ENCODE assay signal across 1 cellular context in genomic region chr14:21268612-21269251, GRCh38.
TF ChIP-seq lines count a peak whose summit lies in the region.

No MANE protein-coding gene starts in this region.

TF ChIP-seq in HepG2, 621 proteins besides CTCF, POLR2A, EP300 and RAD21 (continued from another document and continues in another):
- TF ChIP-seq RERE (CRISPR knock-in tag; IDR thresholded peaks at IDR 0.05; ENCODE audit: low read depth) (no peak), SRSF9 (IDR thresholded peaks at IDR 0.05; ENCODE audit: borderline replicate concordance, insufficient read depth, low read depth, low read length, poor library complexity, severe bottlenecking) (no peak), ATF7 (IDR thresholded peaks at IDR 0.05) (no peak), ATF7 (CRISPR knock-in tag; IDR thresholded peaks at IDR 0.05) (no peak), NCOA5 (CRISPR knock-in tag; IDR thresholded peaks at IDR 0.05) (no peak), MXD4 (CRISPR knock-in tag; IDR thresholded peaks at IDR 0.05) (no peak), ESRRA (CRISPR knock-in tag; IDR thresholded peaks at IDR 0.05; ENCODE audit: low read depth) (no peak), ZC3H4 (CRISPR knock-in tag; IDR thresholded peaks at IDR 0.05; ENCODE audit: borderline replicate concordance) (no peak), ZNF777 (CRISPR knock-in tag; IDR thresholded peaks at IDR 0.05) (no peak), ARNT (IDR thresholded peaks at IDR 0.05) (no peak), SNAPC2 (CRISPR knock-in tag; IDR thresholded peaks at IDR 0.05) (no peak), JARID2 (CRISPR knock-in tag; IDR thresholded peaks at IDR 0.05; ENCODE audit: insufficient replicate concordance) (no peak), ZFP36L2 (CRISPR knock-in tag; IDR thresholded peaks at IDR 0.05) (no peak; the same call in 1 of the 2 replicates), ZNF484 (CRISPR knock-in tag; IDR thresholded peaks at IDR 0.05; ENCODE audit: borderline replicate concordance, low read depth) (no peak), JUNB (CRISPR knock-in tag; IDR thresholded peaks at IDR 0.05; ENCODE audit: borderline replicate concordance) (no peak), ATAD3A (CRISPR knock-in tag; IDR thresholded peaks at IDR 0.05) (no peak), ZNF713 (CRISPR knock-in tag; IDR thresholded peaks at IDR 0.05) (no peak), PCBP1 (IDR thresholded peaks at IDR 0.05; ENCODE audit: borderline replicate concordance, low read depth, low read length) (no peak), HNRNPLL (IDR thresholded peaks at IDR 0.05; ENCODE audit: low read depth, low read length, poor library complexity, severe bottlenecking) (no peak), BRCA1 (CRISPR knock-in tag; IDR thresholded peaks at IDR 0.05) (no peak), PLRG1 (conservative IDR thresholded peaks at IDR 0.05) (no peak), ZNF431 (CRISPR knock-in tag; IDR thresholded peaks at IDR 0.05; ENCODE audit: borderline replicate concordance, low read depth) (peak; percentile 58; the same call in 1 of the 2 replicates), ZNF292 (CRISPR knock-in tag; IDR thresholded peaks at IDR 0.05; ENCODE audit: borderline replicate concordance, low read depth) (no peak), RARG (CRISPR knock-in tag; IDR thresholded peaks at IDR 0.05; ENCODE audit: low read depth) (no peak), KLF11 (CRISPR knock-in tag; IDR thresholded peaks at IDR 0.05) (no peak), ZNF616 (CRISPR knock-in tag; IDR thresholded peaks at IDR 0.05; ENCODE audit: low read depth) (no peak), EHMT2 (IDR thresholded peaks at IDR 0.05; ENCODE audit: borderline replicate concordance, low read depth, low read length) (no peak), ASH2L (IDR thresholded peaks at IDR 0.05; ENCODE audit: insufficient read length, low read depth, low read length) (no peak), PRDM4 (CRISPR knock-in tag; IDR thresholded peaks at IDR 0.05; ENCODE audit: borderline replicate concordance) (no peak), THAP9 (CRISPR knock-in tag; IDR thresholded peaks at IDR 0.05; ENCODE audit: borderline replicate concordance) (no peak), ZFP82 (CRISPR knock-in tag; IDR thresholded peaks at IDR 0.05; ENCODE audit: borderline replicate concordance) (no peak), THAP11 (CRISPR knock-in tag; IDR thresholded peaks at IDR 0.05) (no peak), NCOR1 (IDR thresholded peaks at IDR 0.05; ENCODE audit: borderline replicate concordance, low read length) (no peak; the same call in 1 of the 2 replicates), ZBTB7A (CRISPR knock-in tag; IDR thresholded peaks at IDR 0.05) (no peak; the same call in 1 of the 2 replicates), NFKB2 (CRISPR knock-in tag; IDR thresholded peaks at IDR 0.05; ENCODE audit: borderline replicate concordance) (no peak)
- TF ChIP-seq, protein P1, sequence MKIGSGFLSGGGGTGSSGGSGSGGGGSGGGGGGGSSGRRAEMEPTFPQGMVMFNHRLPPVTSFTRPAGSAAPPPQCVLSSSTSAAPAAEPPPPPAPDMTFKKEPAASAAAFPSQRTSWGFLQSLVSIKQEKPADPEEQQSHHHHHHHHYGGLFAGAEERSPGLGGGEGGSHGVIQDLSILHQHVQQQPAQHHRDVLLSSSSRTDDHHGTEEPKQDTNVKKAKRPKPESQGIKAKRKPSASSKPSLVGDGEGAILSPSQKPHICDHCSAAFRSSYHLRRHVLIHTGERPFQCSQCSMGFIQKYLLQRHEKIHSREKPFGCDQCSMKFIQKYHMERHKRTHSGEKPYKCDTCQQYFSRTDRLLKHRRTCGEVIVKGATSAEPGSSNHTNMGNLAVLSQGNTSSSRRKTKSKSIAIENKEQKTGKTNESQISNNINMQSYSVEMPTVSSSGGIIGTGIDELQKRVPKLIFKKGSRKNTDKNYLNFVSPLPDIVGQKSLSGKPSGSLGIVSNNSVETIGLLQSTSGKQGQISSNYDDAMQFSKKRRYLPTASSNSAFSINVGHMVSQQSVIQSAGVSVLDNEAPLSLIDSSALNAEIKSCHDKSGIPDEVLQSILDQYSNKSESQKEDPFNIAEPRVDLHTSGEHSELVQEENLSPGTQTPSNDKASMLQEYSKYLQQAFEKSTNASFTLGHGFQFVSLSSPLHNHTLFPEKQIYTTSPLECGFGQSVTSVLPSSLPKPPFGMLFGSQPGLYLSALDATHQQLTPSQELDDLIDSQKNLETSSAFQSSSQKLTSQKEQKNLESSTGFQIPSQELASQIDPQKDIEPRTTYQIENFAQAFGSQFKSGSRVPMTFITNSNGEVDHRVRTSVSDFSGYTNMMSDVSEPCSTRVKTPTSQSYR (CRISPR knock-in tag; IDR thresholded peaks at IDR 0.05; ENCODE audit: borderline replicate concordance) = peak; percentile 92
- TF ChIP-seq, protein P2, sequence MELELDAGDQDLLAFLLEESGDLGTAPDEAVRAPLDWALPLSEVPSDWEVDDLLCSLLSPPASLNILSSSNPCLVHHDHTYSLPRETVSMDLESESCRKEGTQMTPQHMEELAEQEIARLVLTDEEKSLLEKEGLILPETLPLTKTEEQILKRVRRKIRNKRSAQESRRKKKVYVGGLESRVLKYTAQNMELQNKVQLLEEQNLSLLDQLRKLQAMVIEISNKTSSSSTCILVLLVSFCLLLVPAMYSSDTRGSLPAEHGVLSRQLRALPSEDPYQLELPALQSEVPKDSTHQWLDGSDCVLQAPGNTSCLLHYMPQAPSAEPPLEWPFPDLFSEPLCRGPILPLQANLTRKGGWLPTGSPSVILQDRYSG (CRISPR knock-in tag; IDR thresholded peaks at IDR 0.05) = no peak
- TF ChIP-seq, protein P3, sequence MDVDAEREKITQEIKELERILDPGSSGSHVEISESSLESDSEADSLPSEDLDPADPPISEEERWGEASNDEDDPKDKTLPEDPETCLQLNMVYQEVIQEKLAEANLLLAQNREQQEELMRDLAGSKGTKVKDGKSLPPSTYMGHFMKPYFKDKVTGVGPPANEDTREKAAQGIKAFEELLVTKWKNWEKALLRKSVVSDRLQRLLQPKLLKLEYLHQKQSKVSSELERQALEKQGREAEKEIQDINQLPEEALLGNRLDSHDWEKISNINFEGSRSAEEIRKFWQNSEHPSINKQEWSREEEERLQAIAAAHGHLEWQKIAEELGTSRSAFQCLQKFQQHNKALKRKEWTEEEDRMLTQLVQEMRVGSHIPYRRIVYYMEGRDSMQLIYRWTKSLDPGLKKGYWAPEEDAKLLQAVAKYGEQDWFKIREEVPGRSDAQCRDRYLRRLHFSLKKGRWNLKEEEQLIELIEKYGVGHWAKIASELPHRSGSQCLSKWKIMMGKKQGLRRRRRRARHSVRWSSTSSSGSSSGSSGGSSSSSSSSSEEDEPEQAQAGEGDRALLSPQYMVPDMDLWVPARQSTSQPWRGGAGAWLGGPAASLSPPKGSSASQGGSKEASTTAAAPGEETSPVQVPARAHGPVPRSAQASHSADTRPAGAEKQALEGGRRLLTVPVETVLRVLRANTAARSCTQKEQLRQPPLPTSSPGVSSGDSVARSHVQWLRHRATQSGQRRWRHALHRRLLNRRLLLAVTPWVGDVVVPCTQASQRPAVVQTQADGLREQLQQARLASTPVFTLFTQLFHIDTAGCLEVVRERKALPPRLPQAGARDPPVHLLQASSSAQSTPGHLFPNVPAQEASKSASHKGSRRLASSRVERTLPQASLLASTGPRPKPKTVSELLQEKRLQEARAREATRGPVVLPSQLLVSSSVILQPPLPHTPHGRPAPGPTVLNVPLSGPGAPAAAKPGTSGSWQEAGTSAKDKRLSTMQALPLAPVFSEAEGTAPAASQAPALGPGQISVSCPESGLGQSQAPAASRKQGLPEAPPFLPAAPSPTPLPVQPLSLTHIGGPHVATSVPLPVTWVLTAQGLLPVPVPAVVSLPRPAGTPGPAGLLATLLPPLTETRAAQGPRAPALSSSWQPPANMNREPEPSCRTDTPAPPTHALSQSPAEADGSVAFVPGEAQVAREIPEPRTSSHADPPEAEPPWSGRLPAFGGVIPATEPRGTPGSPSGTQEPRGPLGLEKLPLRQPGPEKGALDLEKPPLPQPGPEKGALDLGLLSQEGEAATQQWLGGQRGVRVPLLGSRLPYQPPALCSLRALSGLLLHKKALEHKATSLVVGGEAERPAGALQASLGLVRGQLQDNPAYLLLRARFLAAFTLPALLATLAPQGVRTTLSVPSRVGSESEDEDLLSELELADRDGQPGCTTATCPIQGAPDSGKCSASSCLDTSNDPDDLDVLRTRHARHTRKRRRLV (CRISPR knock-in tag; IDR thresholded peaks at IDR 0.05) = no peak
- TF ChIP-seq, protein P4, sequence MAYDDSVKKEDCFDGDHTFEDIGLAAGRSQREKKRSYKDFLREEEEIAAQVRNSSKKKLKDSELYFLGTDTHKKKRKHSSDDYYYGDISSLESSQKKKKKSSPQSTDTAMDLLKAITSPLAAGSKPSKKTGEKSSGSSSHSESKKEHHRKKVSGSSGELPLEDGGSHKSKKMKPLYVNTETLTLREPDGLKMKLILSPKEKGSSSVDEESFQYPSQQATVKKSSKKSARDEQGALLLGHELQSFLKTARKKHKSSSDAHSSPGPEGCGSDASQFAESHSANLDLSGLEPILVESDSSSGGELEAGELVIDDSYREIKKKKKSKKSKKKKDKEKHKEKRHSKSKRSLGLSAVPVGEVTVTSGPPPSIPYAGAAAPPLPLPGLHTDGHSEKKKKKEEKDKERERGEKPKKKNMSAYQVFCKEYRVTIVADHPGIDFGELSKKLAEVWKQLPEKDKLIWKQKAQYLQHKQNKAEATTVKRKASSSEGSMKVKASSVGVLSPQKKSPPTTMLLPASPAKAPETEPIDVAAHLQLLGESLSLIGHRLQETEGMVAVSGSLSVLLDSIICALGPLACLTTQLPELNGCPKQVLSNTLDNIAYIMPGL (CRISPR knock-in tag; IDR thresholded peaks at IDR 0.05; ENCODE audit: borderline replicate concordance in 1 of 2, low read depth in 1 of 2) = peak in 1 of 2 experiments; percentile 10; a peak in 1 of 4 replicates
